1 cellular context compared by ENCODE assay signal in the genomic region with DNA sequence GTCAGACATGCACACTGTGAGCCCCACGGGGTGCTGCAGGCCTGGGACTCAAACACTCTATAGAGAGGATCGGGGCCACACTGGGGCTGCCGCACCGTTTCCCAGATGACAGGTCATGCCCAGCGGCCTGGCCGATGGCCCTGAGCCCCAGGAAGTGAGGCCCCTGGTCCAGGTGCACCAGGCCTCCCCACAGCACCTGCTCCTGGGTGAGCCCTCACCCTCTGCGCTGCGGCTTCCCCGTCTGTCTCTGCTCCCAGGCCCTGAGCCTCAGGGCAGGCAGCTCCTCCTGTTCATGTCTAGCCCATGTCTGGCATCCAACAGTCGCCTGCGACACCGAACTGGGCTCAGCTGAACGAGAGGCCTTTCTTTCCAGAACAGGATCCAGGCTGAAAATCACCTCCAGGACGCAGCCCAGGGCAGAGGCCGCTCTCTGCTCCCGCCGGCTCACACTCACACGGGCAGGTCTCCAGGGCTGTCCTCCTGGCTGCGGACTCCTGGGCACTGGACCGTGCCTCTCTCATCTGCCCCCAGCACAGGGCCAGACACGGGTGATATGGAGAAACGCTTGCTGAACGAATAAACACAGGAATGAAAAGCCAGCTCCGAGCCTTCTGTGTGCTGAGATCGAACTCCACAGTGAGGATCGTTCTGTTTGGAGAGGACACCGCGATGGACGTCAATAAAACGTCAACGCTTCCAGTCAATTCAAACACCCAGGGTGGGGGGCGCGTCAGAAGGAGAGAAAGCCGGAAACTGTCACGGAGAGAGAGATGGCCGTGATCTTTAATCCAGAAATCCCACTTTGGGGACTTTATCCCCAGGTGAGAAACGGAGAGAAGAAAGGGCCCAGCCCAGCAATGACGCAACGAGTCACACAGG.
TF ChIP-seq lines count a peak whose summit lies in the region.

No MANE protein-coding gene starts in this region.

TF ChIP-seq in HepG2, 621 proteins besides CTCF, POLR2A, EP300 and RAD21 (continued from another document and continues in another):
- TF ChIP-seq, protein P1, sequence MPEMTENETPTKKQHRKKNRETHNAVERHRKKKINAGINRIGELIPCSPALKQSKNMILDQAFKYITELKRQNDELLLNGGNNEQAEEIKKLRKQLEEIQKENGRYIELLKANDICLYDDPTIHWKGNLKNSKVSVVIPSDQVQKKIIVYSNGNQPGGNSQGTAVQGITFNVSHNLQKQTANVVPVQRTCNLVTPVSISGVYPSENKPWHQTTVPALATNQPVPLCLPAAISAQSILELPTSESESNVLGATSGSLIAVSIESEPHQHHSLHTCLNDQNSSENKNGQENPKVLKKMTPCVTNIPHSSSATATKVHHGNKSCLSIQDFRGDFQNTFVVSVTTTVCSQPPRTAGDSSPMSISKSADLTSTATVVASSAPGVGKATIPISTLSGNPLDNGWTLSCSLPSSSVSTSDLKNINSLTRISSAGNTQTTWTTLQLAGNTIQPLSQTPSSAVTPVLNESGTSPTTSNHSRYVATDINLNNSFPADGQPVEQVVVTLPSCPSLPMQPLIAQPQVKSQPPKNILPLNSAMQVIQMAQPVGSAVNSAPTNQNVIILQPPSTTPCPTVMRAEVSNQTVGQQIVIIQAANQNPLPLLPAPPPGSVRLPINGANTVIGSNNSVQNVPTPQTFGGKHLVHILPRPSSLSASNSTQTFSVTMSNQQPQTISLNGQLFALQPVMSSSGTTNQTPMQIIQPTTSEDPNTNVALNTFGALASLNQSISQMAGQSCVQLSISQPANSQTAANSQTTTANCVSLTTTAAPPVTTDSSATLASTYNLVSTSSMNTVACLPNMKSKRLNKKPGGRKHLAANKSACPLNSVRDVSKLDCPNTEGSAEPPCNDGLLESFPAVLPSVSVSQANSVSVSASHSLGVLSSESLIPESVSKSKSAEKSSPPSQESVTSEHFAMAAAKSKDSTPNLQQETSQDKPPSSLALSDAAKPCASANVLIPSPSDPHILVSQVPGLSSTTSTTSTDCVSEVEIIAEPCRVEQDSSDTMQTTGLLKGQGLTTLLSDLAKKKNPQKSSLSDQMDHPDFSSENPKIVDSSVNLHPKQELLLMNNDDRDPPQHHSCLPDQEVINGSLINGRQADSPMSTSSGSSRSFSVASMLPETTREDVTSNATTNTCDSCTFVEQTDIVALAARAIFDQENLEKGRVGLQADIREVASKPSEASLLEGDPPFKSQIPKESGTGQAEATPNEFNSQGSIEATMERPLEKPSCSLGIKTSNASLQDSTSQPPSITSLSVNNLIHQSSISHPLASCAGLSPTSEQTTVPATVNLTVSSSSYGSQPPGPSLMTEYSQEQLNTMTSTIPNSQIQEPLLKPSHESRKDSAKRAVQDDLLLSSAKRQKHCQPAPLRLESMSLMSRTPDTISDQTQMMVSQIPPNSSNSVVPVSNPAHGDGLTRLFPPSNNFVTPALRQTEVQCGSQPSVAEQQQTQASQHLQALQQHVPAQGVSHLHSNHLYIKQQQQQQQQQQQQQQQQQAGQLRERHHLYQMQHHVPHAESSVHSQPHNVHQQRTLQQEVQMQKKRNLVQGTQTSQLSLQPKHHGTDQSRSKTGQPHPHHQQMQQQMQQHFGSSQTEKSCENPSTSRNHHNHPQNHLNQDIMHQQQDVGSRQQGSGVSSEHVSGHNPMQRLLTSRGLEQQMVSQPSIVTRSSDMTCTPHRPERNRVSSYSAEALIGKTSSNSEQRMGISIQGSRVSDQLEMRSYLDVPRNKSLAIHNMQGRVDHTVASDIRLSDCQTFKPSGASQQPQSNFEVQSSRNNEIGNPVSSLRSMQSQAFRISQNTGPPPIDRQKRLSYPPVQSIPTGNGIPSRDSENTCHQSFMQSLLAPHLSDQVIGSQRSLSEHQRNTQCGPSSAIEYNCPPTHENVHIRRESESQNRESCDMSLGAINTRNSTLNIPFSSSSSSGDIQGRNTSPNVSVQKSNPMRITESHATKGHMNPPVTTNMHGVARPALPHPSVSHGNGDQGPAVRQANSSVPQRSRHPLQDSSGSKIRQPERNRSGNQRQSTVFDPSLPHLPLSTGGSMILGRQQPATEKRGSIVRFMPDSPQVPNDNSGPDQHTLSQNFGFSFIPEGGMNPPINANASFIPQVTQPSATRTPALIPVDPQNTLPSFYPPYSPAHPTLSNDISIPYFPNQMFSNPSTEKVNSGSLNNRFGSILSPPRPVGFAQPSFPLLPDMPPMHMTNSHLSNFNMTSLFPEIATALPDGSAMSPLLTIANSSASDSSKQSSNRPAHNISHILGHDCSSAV (CRISPR knock-in tag; IDR thresholded peaks at IDR 0.05; ENCODE audit: borderline replicate concordance) = no peak
- TF ChIP-seq ELF4 (CRISPR knock-in tag; IDR thresholded peaks at IDR 0.05; ENCODE audit: borderline replicate concordance) (no peak), ZNF557 (CRISPR knock-in tag; IDR thresholded peaks at IDR 0.05) (no peak), EHMT2 (IDR thresholded peaks at IDR 0.05; ENCODE audit: borderline replicate concordance, low read depth, low read length) (no peak), RBAK (CRISPR knock-in tag; IDR thresholded peaks at IDR 0.05) (no peak), ZMYM2 (CRISPR knock-in tag; IDR thresholded peaks at IDR 0.05) (no peak), ZNF263 (CRISPR knock-in tag; IDR thresholded peaks at IDR 0.05) (no peak), BRCA1 (CRISPR knock-in tag; IDR thresholded peaks at IDR 0.05) (no peak), TCF12 (IDR thresholded peaks at IDR 0.05) (no peak), TCF12 (CRISPR knock-in tag; IDR thresholded peaks at IDR 0.05) (no peak), ZNF879 (CRISPR knock-in tag; IDR thresholded peaks at IDR 0.05) (no peak), ZNF629 (CRISPR knock-in tag; conservative IDR thresholded peaks at IDR 0.05) (no peak), ZNF75D (CRISPR knock-in tag; IDR thresholded peaks at IDR 0.05; ENCODE audit: borderline replicate concordance) (no peak), CAMTA2 (CRISPR knock-in tag; IDR thresholded peaks at IDR 0.05; ENCODE audit: borderline replicate concordance) (no peak), ZNF292 (CRISPR knock-in tag; IDR thresholded peaks at IDR 0.05; ENCODE audit: borderline replicate concordance, low read depth) (peak; percentile 69; the same call in 1 of the 2 replicates), ZNF564 (CRISPR knock-in tag; IDR thresholded peaks at IDR 0.05) (no peak), EED (CRISPR knock-in tag; IDR thresholded peaks at IDR 0.05) (no peak)
- TF ChIP-seq, protein P2, sequence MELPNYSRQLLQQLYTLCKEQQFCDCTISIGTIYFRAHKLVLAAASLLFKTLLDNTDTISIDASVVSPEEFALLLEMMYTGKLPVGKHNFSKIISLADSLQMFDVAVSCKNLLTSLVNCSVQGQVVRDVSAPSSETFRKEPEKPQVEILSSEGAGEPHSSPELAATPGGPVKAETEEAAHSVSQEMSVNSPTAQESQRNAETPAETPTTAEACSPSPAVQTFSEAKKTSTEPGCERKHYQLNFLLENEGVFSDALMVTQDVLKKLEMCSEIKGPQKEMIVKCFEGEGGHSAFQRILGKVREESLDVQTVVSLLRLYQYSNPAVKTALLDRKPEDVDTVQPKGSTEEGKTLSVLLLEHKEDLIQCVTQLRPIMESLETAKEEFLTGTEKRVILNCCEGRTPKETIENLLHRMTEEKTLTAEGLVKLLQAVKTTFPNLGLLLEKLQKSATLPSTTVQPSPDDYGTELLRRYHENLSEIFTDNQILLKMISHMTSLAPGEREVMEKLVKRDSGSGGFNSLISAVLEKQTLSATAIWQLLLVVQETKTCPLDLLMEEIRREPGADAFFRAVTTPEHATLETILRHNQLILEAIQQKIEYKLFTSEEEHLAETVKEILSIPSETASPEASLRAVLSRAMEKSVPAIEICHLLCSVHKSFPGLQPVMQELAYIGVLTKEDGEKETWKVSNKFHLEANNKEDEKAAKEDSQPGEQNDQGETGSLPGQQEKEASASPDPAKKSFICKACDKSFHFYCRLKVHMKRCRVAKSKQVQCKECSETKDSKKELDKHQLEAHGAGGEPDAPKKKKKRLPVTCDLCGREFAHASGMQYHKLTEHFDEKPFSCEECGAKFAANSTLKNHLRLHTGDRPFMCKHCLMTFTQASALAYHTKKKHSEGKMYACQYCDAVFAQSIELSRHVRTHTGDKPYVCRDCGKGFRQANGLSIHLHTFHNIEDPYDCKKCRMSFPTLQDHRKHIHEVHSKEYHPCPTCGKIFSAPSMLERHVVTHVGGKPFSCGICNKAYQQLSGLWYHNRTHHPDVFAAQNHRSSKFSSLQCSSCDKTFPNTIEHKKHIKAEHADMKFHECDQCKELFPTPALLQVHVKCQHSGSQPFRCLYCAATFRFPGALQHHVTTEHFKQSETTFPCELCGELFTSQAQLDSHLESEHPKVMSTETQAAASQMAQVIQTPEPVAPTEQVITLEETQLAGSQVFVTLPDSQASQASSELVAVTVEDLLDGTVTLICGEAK (IDR thresholded peaks at IDR 0.05) = no peak
- TF ChIP-seq, protein P2 (CRISPR knock-in tag; IDR thresholded peaks at IDR 0.05) = no peak
- TF ChIP-seq, protein P3, sequence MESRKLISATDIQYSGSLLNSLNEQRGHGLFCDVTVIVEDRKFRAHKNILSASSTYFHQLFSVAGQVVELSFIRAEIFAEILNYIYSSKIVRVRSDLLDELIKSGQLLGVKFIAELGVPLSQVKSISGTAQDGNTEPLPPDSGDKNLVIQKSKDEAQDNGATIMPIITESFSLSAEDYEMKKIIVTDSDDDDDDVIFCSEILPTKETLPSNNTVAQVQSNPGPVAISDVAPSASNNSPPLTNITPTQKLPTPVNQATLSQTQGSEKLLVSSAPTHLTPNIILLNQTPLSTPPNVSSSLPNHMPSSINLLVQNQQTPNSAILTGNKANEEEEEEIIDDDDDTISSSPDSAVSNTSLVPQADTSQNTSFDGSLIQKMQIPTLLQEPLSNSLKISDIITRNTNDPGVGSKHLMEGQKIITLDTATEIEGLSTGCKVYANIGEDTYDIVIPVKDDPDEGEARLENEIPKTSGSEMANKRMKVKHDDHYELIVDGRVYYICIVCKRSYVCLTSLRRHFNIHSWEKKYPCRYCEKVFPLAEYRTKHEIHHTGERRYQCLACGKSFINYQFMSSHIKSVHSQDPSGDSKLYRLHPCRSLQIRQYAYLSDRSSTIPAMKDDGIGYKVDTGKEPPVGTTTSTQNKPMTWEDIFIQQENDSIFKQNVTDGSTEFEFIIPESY (CRISPR knock-in tag; IDR thresholded peaks at IDR 0.05) = peak; percentile 75
- TF ChIP-seq, protein P4, sequence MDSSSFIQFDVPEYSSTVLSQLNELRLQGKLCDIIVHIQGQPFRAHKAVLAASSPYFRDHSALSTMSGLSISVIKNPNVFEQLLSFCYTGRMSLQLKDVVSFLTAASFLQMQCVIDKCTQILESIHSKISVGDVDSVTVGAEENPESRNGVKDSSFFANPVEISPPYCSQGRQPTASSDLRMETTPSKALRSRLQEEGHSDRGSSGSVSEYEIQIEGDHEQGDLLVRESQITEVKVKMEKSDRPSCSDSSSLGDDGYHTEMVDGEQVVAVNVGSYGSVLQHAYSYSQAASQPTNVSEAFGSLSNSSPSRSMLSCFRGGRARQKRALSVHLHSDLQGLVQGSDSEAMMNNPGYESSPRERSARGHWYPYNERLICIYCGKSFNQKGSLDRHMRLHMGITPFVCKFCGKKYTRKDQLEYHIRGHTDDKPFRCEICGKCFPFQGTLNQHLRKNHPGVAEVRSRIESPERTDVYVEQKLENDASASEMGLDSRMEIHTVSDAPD (CRISPR knock-in tag; IDR thresholded peaks at IDR 0.05) = no peak
- TF ChIP-seq, protein P5, sequence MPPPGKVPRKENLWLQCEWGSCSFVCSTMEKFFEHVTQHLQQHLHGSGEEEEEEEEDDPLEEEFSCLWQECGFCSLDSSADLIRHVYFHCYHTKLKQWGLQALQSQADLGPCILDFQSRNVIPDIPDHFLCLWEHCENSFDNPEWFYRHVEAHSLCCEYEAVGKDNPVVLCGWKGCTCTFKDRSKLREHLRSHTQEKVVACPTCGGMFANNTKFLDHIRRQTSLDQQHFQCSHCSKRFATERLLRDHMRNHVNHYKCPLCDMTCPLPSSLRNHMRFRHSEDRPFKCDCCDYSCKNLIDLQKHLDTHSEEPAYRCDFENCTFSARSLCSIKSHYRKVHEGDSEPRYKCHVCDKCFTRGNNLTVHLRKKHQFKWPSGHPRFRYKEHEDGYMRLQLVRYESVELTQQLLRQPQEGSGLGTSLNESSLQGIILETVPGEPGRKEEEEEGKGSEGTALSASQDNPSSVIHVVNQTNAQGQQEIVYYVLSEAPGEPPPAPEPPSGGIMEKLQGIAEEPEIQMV (CRISPR knock-in tag; IDR thresholded peaks at IDR 0.05; ENCODE audit: low read depth) = no peak
- TF ChIP-seq, protein P6, sequence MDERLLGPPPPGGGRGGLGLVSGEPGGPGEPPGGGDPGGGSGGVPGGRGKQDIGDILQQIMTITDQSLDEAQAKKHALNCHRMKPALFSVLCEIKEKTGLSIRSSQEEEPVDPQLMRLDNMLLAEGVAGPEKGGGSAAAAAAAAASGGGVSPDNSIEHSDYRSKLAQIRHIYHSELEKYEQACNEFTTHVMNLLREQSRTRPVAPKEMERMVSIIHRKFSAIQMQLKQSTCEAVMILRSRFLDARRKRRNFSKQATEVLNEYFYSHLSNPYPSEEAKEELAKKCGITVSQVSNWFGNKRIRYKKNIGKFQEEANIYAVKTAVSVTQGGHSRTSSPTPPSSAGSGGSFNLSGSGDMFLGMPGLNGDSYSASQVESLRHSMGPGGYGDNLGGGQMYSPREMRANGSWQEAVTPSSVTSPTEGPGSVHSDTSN (CRISPR knock-in tag; IDR thresholded peaks at IDR 0.05) = no peak
- TF ChIP-seq, protein P7, sequence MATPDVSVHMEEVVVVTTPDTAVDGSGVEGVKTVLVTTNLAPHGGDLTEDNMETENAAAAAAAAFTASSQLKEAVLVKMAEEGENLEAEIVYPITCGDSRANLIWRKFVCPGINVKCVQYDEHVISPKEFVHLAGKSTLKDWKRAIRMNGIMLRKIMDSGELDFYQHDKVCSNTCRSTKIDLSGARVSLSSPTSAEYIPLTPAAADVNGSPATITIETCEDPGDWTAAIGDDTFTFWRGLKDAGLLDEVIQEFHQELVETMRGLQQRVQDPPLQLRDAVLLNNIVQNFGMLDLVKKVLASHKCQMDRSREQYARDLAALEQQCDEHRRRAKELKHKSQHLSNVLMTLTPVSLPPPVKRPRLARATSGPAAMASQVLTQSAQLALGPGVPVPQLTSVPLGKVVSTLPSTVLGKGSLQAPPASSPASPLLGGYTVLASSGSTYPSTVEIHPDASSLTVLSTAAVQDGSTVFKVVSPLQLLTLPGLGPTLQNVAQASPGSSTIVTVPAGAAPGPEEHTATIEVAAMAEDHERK (CRISPR knock-in tag; IDR thresholded peaks at IDR 0.05; ENCODE audit: low read depth) = no peak
